In the genomic region with DNA sequence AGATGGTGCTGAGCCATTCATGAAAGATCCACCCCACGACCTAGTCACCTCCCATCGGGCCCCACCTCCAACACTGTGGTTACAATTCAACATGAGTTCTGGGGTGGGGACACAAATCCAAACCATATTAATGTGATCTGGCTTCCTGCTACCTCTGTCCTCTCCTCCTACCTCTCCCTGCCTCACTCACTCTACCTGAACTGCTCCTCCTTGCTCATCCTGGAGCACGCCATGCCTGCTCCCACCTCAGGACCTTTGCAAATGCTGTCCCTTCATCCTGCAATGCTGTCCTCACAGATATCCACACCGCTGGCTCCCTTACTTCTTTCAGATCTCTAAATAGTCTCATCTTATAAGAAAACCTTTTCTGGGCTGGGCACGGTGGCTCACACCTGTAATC, we compare ENCODE assay signal across 34 cellular contexts. TPM values are rescaled to one million over a fixed set of nuclear protein-coding genes. Genes with fewer than 3 reads are reported as not detected.
"Had no signal": no experiment of that assay in that cellular context is flagged by ENCODE, and none has a peak within 500 bp of the region (broad histone marks: within the 10 kb centered on the region; RNA-seq: fewer than 3 reads in every experiment).

No MANE protein-coding gene starts in this region.

- FAIRE-seq: urothelium cell line had no signal

- H2AFZ ChIP-seq: parathyroid adenoma had no signal

- H3K27ac ChIP-seq: ovary, parathyroid adenoma, psoas muscle, skin epidermis, spleen, suprapubic skin, testis, tibial artery, transverse colon, upper lobe of right lung, vagina had no signal

- H3K9me3 ChIP-seq: ovary, psoas muscle, spleen, suprapubic skin, testis, tibial artery, transverse colon, upper lobe of right lung, vagina had no signal

- H3K27me3 ChIP-seq: ovary, testis, upper lobe of right lung, vagina had no signal

- H3K4me1 ChIP-seq: parathyroid adenoma, psoas muscle, spleen, suprapubic skin, testis, tibial artery, transverse colon, upper lobe of right lung, vagina had no signal

- H3K36me3 ChIP-seq: ovary, spleen, suprapubic skin, tibial artery, transverse colon, upper lobe of right lung, vagina had no signal

- ATAC-seq: naive thymus-derived CD8-positive, alpha-beta T cell; natural killer cell treated with Interleukin-12 subunit alpha and Interleukin-12 subunit beta and Interleukin-15 and Interleukin-18, amount 100 ng/mL, for 72 hours; psoas muscle; right cardiac atrium; sciatic nerve; stimulated activated memory B cell treated with anti-CD40 and anti-IgM and Interleukin-4, amounts not matched to agents 10 μg/mL and 1 μg/mL and 100 μg/mL, for 72 hours; stimulated activated naive CD8-positive, alpha-beta T cell treated with anti-CD3 and anti-CD28 coated beads, Interleukin-15, amount 100 ng/mL, for 72 hours; stimulated activated naive CD8-positive, alpha-beta T cell treated with anti-CD3 and anti-CD28 coated beads, Interleukin-15, Interleukin-2, amounts not matched to agents 100 U/mL and 50 U/mL, for 24 hours; upper lobe of right lung had no signal

- H3K9ac ChIP-seq: parathyroid adenoma had no signal

- H3K79me2 ChIP-seq: parathyroid adenoma had no signal

- H3K4me3 ChIP-seq: ovary, psoas muscle, skin epidermis, smooth muscle cell, spleen, suprapubic skin, testis, tibial artery, transverse colon, upper lobe of right lung, vagina had no signal

- H3K4me2 ChIP-seq: smooth muscle cell had no signal

- DNase-seq: naive B cell; naive thymus-derived CD8-positive, alpha-beta T cell; nephron progenitor cell; occipital lobe; ovary; psoas muscle; right cardiac atrium; spleen; stimulated activated CD4-positive, alpha-beta T cell treated with anti-CD3 and anti-CD28 coated beads, Interleukin-12 subunit alpha, Interleukin-12 subunit beta, amount 100 ng/mL, for 4 hours; stimulated activated CD4-positive, alpha-beta T cell treated with anti-CD3 and anti-CD28 coated beads, Interleukin-1b, Interleukin-23, amount 100 ng/mL, for 48 hours; stimulated activated CD4-positive, alpha-beta T cell treated with anti-CD3 and anti-CD28 coated beads, Interleukin-4, amount 100 ng/mL, for 1 hour; stimulated activated CD4-positive, alpha-beta T cell treated with anti-CD3 and anti-CD28 coated beads, Interleukin-4, amount 100 ng/mL, for 4 hours; stimulated activated CD8-positive, alpha-beta memory T cell treated with anti-CD3 and anti-CD28 coated beads, Interleukin-4, amount 100 ng/mL, for 48 hours; stimulated activated naive CD4-positive, alpha-beta T cell; stimulated activated naive CD8-positive, alpha-beta T cell treated with anti-CD3 and anti-CD28 coated beads, Interleukin-15, amount 100 ng/mL, for 72 hours; stimulated activated naive CD8-positive, alpha-beta T cell treated with anti-CD3 and anti-CD28 coated beads, Interleukin-15, Interleukin-2, amounts not matched to agents 100 U/mL and 50 U/mL, for 24 hours; substantia nigra; testis; tibial artery; transverse colon; upper lobe of right lung had no signal

RNA-seq across cellular contexts. Expression of a gene that starts 10.8 kb away (rescaled TPM):
- total RNA-seq: naive thymus-derived CD8-positive, alpha-beta T cell; natural killer cell treated with Interleukin-12 subunit alpha and Interleukin-12 subunit beta and Interleukin-15 and Interleukin-18, amount 100 ng/mL, for 72 hours; occipital lobe; osteoblast; renal cortical epithelial cell; right cardiac atrium; transverse colon; upper lobe of right lung had no signal
- polyA plus RNA-seq: right cardiac atrium, smooth muscle cell had no signal

RNA-seq across cellular contexts. Expression of a gene that starts 31.8 kb away (rescaled TPM):
- total RNA-seq: neural crest cell, progenitor cell of endocrine pancreas had no signal

RNA-seq across cellular contexts. Expression of a gene that starts 52.0 kb away (rescaled TPM):
- total RNA-seq: neural crest cell, occipital lobe, progenitor cell of endocrine pancreas, smooth muscle cell, transverse colon, vagina had no signal
- polyA plus RNA-seq: smooth muscle cell had no signal
